Comparison of ENCODE assay signal across 22 cellular contexts in the genomic region with DNA sequence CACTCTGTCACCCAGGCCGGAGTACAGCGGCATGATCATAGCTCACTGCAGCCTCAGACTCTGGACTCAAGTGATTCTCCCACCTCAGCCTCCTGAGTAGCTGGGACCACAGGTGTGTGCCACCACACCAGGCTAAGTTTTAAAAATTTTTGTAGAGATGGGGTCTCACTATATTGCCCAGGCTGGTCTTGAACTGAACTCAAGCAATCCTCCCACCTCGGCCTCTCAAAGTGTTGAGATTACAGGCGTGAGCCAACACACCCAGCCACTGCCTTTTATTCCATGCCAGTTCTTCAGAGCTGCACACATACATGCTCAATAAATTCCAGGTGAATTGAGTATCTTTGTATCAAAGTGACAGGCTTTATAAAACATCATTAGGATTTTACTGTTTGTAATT.
"Had no signal": no experiment of that assay in that cellular context is flagged by ENCODE, and none has a peak within 500 bp of the region (broad histone marks: within the 10 kb centered on the region; RNA-seq: fewer than 3 reads in every experiment).

No MANE protein-coding gene starts in this region.

- H3K9me3 Mint-ChIP-seq: activated B cell treated with CpG ODN at 0.5 μM for 24 hours; activated naive CD4-positive, alpha-beta T cell treated with anti-CD3 and anti-CD28 coated beads, Interleukin-2, amount 50 U/mL, for 72 hours had no signal

- H3K4me3 Mint-ChIP-seq: activated B cell treated with CpG ODN at 0.5 μM for 24 hours; activated CD4-positive, alpha-beta T cell treated with anti-CD3 and anti-CD28 coated beads, Interleukin-2, amount 10 ng/mL, durations not matched to agents 24 days and 14 days; activated CD8-positive, alpha-beta memory T cell treated with anti-CD3 and anti-CD28 coated beads, Interleukin-2, amount 10 ng/mL, durations not matched to agents 7 days and 5 days; T-helper 17 cell had no signal

- DNase-seq: activated B cell treated with CpG ODN at 0.5 μM for 24 hours; activated CD4-positive, alpha-beta T cell treated with anti-CD3 and anti-CD28 coated beads for 1 hour; activated CD4-positive, alpha-beta T cell treated with anti-CD3 and anti-CD28 coated beads, Interleukin-2, amount 10 ng/mL, durations not matched to agents 24 days and 14 days; activated CD4-positive, alpha-beta T cell treated with anti-CD3 and anti-CD28 coated beads, Interleukin-2, amount 50 U/mL, for 48 hours; activated CD8-positive, alpha-beta memory T cell treated with anti-CD3 and anti-CD28 coated beads, Interleukin-2, amount 10 ng/mL, durations not matched to agents 7 days and 5 days; colonic mucosa; KG1; NCI-H1092; NCI-H1417; NCI-H2029; NCI-H2107; NCI-H2171 treated with DMSO at 0.1 percent for 48 hours; NCI-H226; NCI-H526; NCI-H82; SJCRH30; SW 1271; T-helper 17 cell; T-helper 9 cell had no signal

- H3K27ac Mint-ChIP-seq: activated CD4-positive, alpha-beta T cell treated with anti-CD3 and anti-CD28 coated beads, Interleukin-2, amount 10 ng/mL, durations not matched to agents 24 days and 14 days had no signal

- H3K27me3 ChIP-seq: colonic mucosa, SJCRH30 had no signal

- H3K27me3 Mint-ChIP-seq: activated B cell treated with CpG ODN at 0.5 μM for 24 hours; activated CD4-positive, alpha-beta T cell treated with anti-CD3 and anti-CD28 coated beads, Interleukin-2, amount 10 ng/mL, durations not matched to agents 24 days and 14 days; activated CD8-positive, alpha-beta memory T cell treated with anti-CD3 and anti-CD28 coated beads, Interleukin-2, amount 10 ng/mL, durations not matched to agents 7 days and 5 days; T-helper 17 cell had no signal

- H3K4me1 ChIP-seq: colonic mucosa, SJCRH30 had no signal

- H3K4me3 ChIP-seq: colonic mucosa, SJCRH30 had no signal

- ATAC-seq: activated CD8-positive, alpha-beta memory T cell treated with anti-CD3 and anti-CD28 coated beads, Interleukin-2, amount 10 ng/mL, durations not matched to agents 7 days and 5 days; activated naive CD4-positive, alpha-beta T cell treated with anti-CD3 and anti-CD28 coated beads, Interleukin-2, amount 50 U/mL, for 72 hours; Right ventricle myocardium inferior; SK-N-SH treated with all-trans-retinoic acid at 6 μM for 48 hours; T-helper 17 cell had no signal

- H3K27ac ChIP-seq: colonic mucosa, SJCRH30 had no signal

- H3K9me3 ChIP-seq: colonic mucosa, SJCRH30 had no signal
